20 cellular contexts compared by ENCODE assay signal in the genomic region with DNA sequence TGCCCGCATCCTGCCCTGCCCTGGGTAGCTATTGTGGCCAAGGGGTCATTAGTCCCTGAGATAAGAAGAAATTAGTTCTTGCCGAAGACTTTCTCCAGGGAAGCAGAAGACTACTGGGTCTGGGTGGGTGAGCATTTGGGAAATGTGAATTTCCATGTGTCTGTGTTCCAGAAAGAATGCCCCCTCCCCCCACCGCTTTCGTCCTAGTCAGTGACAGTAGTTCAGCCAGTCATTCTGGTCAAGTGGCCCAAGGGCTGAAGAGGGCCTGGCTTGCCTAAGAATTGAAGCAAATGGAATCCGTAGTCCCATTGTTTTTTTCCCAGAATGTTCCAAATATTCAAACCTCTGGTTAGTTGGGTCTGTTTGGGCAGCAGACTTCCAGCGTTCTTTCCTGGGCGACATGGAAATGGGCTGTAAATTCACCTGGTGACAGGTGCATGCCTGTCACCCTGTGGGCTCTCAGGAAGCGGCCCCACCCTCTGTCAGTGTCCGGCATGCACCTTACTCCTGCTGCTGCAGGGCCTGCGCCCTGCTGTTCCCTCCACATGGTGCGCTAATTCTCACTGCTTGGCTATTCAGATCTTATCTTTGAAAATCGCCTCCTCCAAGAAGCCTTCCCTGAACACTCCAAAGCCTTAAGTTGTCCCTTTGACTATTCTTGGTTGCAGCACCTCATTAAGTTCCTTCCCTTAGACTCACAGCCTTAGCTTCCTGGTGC. TPM values are rescaled to one million over a fixed set of nuclear protein-coding genes. Genes with fewer than 3 reads are reported as not detected.
"Had no signal": no experiment of that assay in that cellular context is flagged by ENCODE, and none has a peak within 500 bp of the region (broad histone marks: within the 10 kb centered on the region; RNA-seq: fewer than 3 reads in every experiment).

No MANE protein-coding gene starts in this region.

- ATAC-seq: activated CD4-positive, CD25-positive, alpha-beta regulatory T cell treated with anti-CD3 and anti-CD28 coated beads, Interleukin-2, amount 50 U/mL, for 24 hours; stimulated activated naive CD8-positive, alpha-beta T cell treated with anti-CD3 and anti-CD28 coated beads, Interleukin-15, Interleukin-2, amounts not matched to agents 100 U/mL and 50 U/mL, for 24 hours; upper lobe of right lung had no signal

- H3K4me3 ChIP-seq: lung, suprapubic skin, upper lobe of right lung had no signal

- H3K9me3 ChIP-seq: neutrophil, suprapubic skin, upper lobe of right lung had no signal

- H3K36me3 Mint-ChIP-seq: activated naive CD8-positive, alpha-beta T cell; naive B cell had no signal

- H3K27ac Mint-ChIP-seq: activated naive CD8-positive, alpha-beta T cell; naive B cell had no signal

- H3K27ac ChIP-seq: neutrophil, suprapubic skin, upper lobe of right lung had no signal

- H3K36me3 ChIP-seq: neutrophil, suprapubic skin, upper lobe of right lung had no signal

- H3K4me3 Mint-ChIP-seq: activated naive CD8-positive, alpha-beta T cell had no signal

- DNase-seq: activated CD4-positive, alpha-beta T cell treated with anti-CD3 and anti-CD28 coated beads, Interleukin-2, amount 50 U/mL, for 1 hour; activated CD8-positive, alpha-beta memory T cell treated with anti-CD3 and anti-CD28 coated beads for 24 hours; activated gamma-delta T cell treated with Interleukin-2 at 50 U/mL for 16 hours; central memory CD4-positive, alpha-beta T cell; cortex of kidney; effector CD4-positive, alpha-beta T cell; foreskin melanocyte; head of caudate nucleus; naive B cell; stimulated activated CD4-positive, alpha-beta T cell treated with anti-CD3 and anti-CD28 coated beads, Interleukin-15, amount 100 ng/mL, for 24 hours; stimulated activated CD4-positive, alpha-beta T cell treated with anti-CD3 and anti-CD28 coated beads, Interleukin-4, amount 100 ng/mL, for 4 hours; stimulated activated CD8-positive, alpha-beta memory T cell treated with anti-CD3 and anti-CD28 coated beads, Interleukin-4, amount 100 ng/mL, for 48 hours; stimulated activated naive CD8-positive, alpha-beta T cell treated with anti-CD3 and anti-CD28 coated beads, Interleukin-15, Interleukin-2, amounts not matched to agents 100 U/mL and 50 U/mL, for 24 hours; upper lobe of right lung had no signal

RNA-seq across cellular contexts. Expression of a gene that starts 1.4 kb away (rescaled TPM):
- total RNA-seq: fibroblast of lung had no signal
